ENCODE assay signal across 8 cellular contexts in the genomic region with DNA sequence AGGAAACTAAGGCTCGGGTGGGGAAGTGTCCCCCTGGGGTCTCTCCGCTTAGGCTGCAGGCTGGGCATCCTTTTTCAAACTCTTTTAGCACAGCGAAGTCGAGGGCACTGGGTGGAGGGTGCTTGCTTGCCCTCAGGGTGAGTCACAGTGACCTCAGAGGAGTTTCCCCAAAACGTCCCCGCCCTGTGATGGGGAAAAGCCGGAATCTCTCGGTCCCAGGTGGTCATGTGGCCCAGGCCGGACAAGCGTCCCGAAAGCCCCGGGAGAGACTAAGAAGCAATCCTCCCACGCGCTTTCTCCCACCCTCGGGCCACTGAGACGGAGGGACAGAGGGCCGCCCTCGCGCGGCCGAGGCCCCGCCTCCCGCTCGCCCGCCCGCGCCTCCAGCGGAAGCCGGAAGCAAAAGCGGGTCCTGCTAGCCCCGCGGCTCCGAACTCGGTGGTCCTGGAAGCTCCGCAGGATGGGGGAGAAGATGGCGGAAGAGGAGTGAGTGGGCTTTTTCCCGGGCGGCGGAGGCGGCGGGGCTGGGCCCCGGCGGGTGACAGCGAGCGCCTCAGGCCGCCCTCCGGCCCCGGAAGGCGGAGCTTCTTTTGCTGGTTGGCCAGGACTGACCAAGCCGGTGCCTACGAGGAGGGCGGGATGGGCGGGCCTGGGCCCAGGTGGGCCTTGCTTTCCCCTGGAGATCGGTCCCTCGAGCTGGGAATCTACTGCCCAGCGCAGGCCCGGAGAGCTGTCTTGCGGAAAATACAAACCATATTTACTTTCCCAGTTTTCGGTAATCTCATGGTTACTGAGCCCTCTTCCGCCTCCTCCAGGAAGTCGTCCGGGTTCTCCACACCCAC. TPM values are rescaled to one million over a fixed set of nuclear protein-coding genes. Genes with fewer than 3 reads are reported as not detected.
A peak's percentile ranks its signal among the peaks of the same experiment; 100 is the strongest.
DNase-seq lines count a peak whose midpoint lies in the region; ATAC-seq and TF ChIP-seq lines count a peak whose summit lies in the region.

A gene with protein sequence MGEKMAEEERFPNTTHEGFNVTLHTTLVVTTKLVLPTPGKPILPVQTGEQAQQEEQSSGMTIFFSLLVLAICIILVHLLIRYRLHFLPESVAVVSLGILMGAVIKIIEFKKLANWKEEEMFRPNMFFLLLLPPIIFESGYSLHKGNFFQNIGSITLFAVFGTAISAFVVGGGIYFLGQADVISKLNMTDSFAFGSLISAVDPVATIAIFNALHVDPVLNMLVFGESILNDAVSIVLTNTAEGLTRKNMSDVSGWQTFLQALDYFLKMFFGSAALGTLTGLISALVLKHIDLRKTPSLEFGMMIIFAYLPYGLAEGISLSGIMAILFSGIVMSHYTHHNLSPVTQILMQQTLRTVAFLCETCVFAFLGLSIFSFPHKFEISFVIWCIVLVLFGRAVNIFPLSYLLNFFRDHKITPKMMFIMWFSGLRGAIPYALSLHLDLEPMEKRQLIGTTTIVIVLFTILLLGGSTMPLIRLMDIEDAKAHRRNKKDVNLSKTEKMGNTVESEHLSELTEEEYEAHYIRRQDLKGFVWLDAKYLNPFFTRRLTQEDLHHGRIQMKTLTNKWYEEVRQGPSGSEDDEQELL (plus strand): TSS at position 366 of the 842 bp plus-strand sequence. CDS start 95 bp downstream, at position 461.

- peak; percentile 88 for ATAC-seq in GM21423 (IDR thresholded peaks at IDR 0.05; ENCODE audit: unreplicated experiment)

- peak within 1 kb of the TSS; percentile 16; the same call in 1 of the 2 replicates for H2AFZ ChIP-seq in OCI-LY3 (ENCODE audit: low read depth, low read length)

- peaks cover 9% of the 10 kb centered on the region; the same call in 1 of the 2 replicates for H3K36me3 ChIP-seq in HUES6 (ENCODE audit: control insufficient read depth, insufficient read depth, low read length)
- peaks cover 24% of the 10 kb centered on the region for H3K36me3 ChIP-seq in OCI-LY3 (replicated peaks; ENCODE audit: low read depth, low read length)

- DNase-seq in D341Med (ENCODE audit: low spot score) (peak; percentile 96), activated T-cell treated with anti-CD3 and anti-CD28 coated beads for 1 hour (ENCODE audit: low read depth) (peak; percentile 69), epithelial cell of esophagus (ENCODE audit: low read depth) (peak; percentile 87)
- peak; percentile 77 to 79 for DNase-seq in stimulated activated CD8-positive, alpha-beta memory T cell treated with anti-CD3 and anti-CD28 coated beads, Interleukin-2, amount 100 ng/mL, for 48 hours (ENCODE audit: low read depth in 2 of 2)

- H3K9ac ChIP-seq in HUES6 (ENCODE audit: low read length) (peak within 1 kb of the TSS; percentile 75), OCI-LY3 (ENCODE audit: low read length) (peak within 1 kb of the TSS; percentile 90)

- peak within 1 kb of the TSS; percentile 89 for H3K4me2 ChIP-seq in OCI-LY3 (ENCODE audit: low read length)

- no peaks in the 10 kb centered on the region for H4K20me1 ChIP-seq in OCI-LY3 (ENCODE audit: insufficient read depth, low read length)

- H3K9me3 ChIP-seq in HUES6 (ENCODE audit: control insufficient read depth, insufficient read depth, low read depth, low read length): no peaks in the 10 kb centered on the region
- H3K9me3 ChIP-seq in OCI-LY3 (ENCODE audit: insufficient read depth, low read length): no peaks in the 10 kb centered on the region
- no peaks in the 10 kb centered on the region for H3K9me3 ChIP-seq in mononuclear cell (ENCODE audit: low read depth, low read length)

- H3K4me3 ChIP-seq in HUES6 (ENCODE audit: low read depth, low read length) (peak within 1 kb of the TSS; percentile 73), OCI-LY3 (ENCODE audit: low read length) (peak within 1 kb of the TSS; percentile 78), epithelial cell of esophagus (ENCODE audit: low read length) (peak within 1 kb of the TSS; percentile 76), mononuclear cell (ENCODE audit: low read length) (peak within 1 kb of the TSS; percentile 53)

- H3K79me2 ChIP-seq in OCI-LY3 (ENCODE audit: low read length): peaks cover 21% of the 10 kb centered on the region

- H3K27me3 ChIP-seq in HUES6 (ENCODE audit: control insufficient read depth, insufficient read depth, low read length) (no peaks in the 10 kb centered on the region), OCI-LY3 (ENCODE audit: low read depth, low read length) (no peaks in the 10 kb centered on the region), mononuclear cell (ENCODE audit: insufficient read depth, low read length) (no peaks in the 10 kb centered on the region)

- H3K4me1 ChIP-seq in HUES6 (ENCODE audit: control insufficient read depth, insufficient read depth, low read length): peaks cover 4% of the 10 kb centered on the region; the same call in 1 of the 2 replicates
- H3K4me1 ChIP-seq in OCI-LY3 (ENCODE audit: low read length): peaks cover 47% of the 10 kb centered on the region
- H3K4me1 ChIP-seq in mononuclear cell (ENCODE audit: insufficient read depth, low read length): peaks cover 36% of the 10 kb centered on the region

- H3K27ac ChIP-seq in HUES6 (ENCODE audit: low read depth, low read length): peak within 1 kb of the TSS; percentile 11; the same call in 1 of the 2 replicates
- H3K27ac ChIP-seq in OCI-LY3 (ENCODE audit: low read length): peak within 1 kb of the TSS; percentile 75

- TF ChIP-seq CTCF in OCI-LY3 (IDR thresholded peaks at IDR 0.05; ENCODE audit: low read depth, low read length): peak; percentile 17
- TF ChIP-seq CTCF in epithelial cell of esophagus (IDR thresholded peaks at IDR 0.05; ENCODE audit: insufficient read depth, low read depth, low read length, missing control alignments): no peak

RNA-seq across cellular contexts. Expression of the gene that starts here (rescaled TPM):
- total RNA-seq in mononuclear cell: 34.5 TPM

Comparison
In these comparisons a context has a peak if more than half of its experiments do, and no peak if none do; other contexts are left out.
1. Peak in every context shown above with its lines: DNase-seq, ATAC-seq, H3K4me3 ChIP-seq and H3K27ac ChIP-seq.